21 cellular contexts compared by ENCODE assay signal in the genomic region with DNA sequence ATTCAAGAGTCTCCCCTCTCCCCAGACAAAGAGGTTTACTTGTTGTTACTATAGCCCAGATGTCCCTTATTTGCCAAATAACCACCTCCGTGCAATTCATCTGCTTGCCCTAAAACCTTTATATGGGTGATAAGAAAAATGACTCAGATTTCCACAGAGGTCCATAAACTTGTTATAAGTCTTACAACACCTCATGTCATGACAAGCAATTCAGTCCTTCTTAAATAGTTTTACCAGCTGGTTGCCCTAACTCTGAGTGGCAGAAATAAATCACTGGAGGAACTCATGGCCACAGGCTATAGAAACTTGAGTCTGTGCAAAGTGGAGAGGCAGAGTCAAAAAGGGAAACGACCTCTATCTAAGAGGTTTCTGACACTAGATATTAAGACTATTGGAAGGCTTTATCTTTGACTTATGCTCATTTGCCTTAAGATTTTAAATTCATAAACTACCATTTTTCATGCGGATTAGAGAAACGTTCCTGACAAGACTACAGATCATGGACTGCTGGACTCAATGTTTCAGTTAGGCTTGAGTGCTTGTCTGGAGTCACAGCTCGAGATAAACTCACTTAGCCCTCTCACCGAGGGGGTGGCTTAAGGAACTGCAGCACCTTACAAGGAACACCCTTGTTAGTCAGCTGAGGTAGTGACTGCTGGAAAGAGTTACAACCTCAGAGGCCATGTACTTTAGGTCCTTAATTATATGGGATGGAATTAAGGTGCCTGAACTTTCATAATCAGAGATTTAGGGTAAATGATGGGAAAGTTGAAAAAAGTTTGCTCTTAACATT.
DNase-seq lines count a peak whose midpoint lies in the region; ATAC-seq and TF ChIP-seq lines count a peak whose summit lies in the region.
"Had no signal": no experiment of that assay in that cellular context is flagged by ENCODE, and none has a peak within 500 bp of the region (broad histone marks: within the 10 kb centered on the region; RNA-seq: fewer than 3 reads in every experiment).

No MANE protein-coding gene starts in this region.

- H3K4me2 ChIP-seq in PC-3 (ENCODE audit: low read length): no peak overlapping the region
- H3K4me2 ChIP-seq: BLaER1, GM23338, KMS-11 had no signal

- H3K9me3 ChIP-seq in HEK293 (ENCODE audit: control insufficient read depth, insufficient read depth, low read depth, low read length) (no peaks in the 10 kb centered on the region), PC-3 (ENCODE audit: low read length) (no peaks in the 10 kb centered on the region), psoas muscle (no peaks in the 10 kb centered on the region)
- H3K9me3 ChIP-seq: BLaER1, MG63, SJCRH30 had no signal

- no peak for TF ChIP-seq CTCF in HEK293 (tag by site-specific recombination; IDR thresholded peaks at IDR 0.05)
- TF ChIP-seq CTCF in PC-3 (conservative IDR thresholded peaks at IDR 0.05; ENCODE audit: low read depth, low read length): no peak
- no peak for TF ChIP-seq CTCF in foreskin keratinocyte (conservative IDR thresholded peaks at IDR 0.05)
- no peak for TF ChIP-seq CTCF in psoas muscle (IDR thresholded peaks at IDR 0.05)

- no peak overlapping the region for H2AFZ ChIP-seq in PC-3 (ENCODE audit: low read length)
- H2AFZ ChIP-seq: GM23338 had no signal

- CTCF ChIA-PET in HEK293 (lab: Yijun Ruan, JAX): no interaction called here
- CTCF ChIA-PET in PC-3 (lab: Charles Lee): no interaction called here

- no TSS peak for BruUV-seq in PC-3 (replicated peaks; lab: Mats Ljungman, UMichigan)

- ATAC-seq in PC-3 (peak; percentile 45), foreskin keratinocyte (peak; percentile 21), psoas muscle (peak; percentile 56 to 80 (median 74))
- ATAC-seq: CD8-positive, alpha-beta T cell; GM23338; HCT116 had no signal

- H3K4me3 ChIP-seq in HEK293 (ENCODE audit: low read depth, low read length) (no peak overlapping the region), PC-3 (ENCODE audit: low read length) (no peak overlapping the region), psoas muscle (no peak overlapping the region)
- H3K4me3 ChIP-seq: BLaER1, GM23338, MG63, SJCRH30 had no signal

- no peaks in the 10 kb centered on the region for H4K20me1 ChIP-seq in PC-3 (ENCODE audit: low read length)
- H4K20me1 ChIP-seq: BLaER1 had no signal

- intact Hi-C loops in PC-3 (cut with micrococcal nuclease): no loop called here
- intact Hi-C loops in psoas muscle (cut with DNase I): no loop called here

- no peaks in the 10 kb centered on the region for H3K79me2 ChIP-seq in PC-3 (ENCODE audit: low read length)

- no peaks in the 10 kb centered on the region for H3F3A ChIP-seq in PC-3 (ENCODE audit: low read length, unreplicated experiment)

- H3K9ac ChIP-seq in PC-3 (ENCODE audit: low read length): no peak overlapping the region
- H3K9ac ChIP-seq: BLaER1, KMS-11 had no signal

- POLR2A ChIA-PET in HEK293 (lab: Yijun Ruan, JAX): interaction anchor here (1.0 kb wide), 1 partner anchor 8 kb away, joined by 3 read pairs; no protein-coding TSS in a partner anchor
- POLR2A ChIA-PET in PC-3 (lab: Charles Lee; ENCODE audit: unreplicated experiment): no interaction called here

- peak; percentile 15 for DNase-seq in PC-3
- peak in 1 of 2 donors; percentile 36 for DNase-seq in foreskin keratinocyte
- DNase-seq in psoas muscle: no peak
- DNase-seq in NCI-H1436 (lab: John Stamatoyannopoulos, UW): no peak
- DNase-seq in cerebellum (ENCODE audit: low spot score): no peak
- no peak for DNase-seq in activated T-cell treated with anti-CD3 and anti-CD28 coated beads for 4 hours
- no peak for DNase-seq in ecto neural progenitor cell (ENCODE audit: low spot score)
- DNase-seq: CD8-positive, alpha-beta T cell; DMS79; GDM1; MG63; NCI-H1092 treated with DMSO at 0.1 percent for 48 hours; NCI-H1694 treated with DMSO at 0.1 percent for 48 hours; NCI-H526 treated with DMSO at 0.1 percent for 48 hours; NK-92 treated with Interleukin-12 subunit alpha and Interleukin-12 subunit beta, amount 100 ng/mL, for 24 hours; SJCRH30 had no signal

- H3K4me1 ChIP-seq in HEK293 (ENCODE audit: control insufficient read depth, insufficient read depth, low read length) (peaks cover 4% of the 10 kb centered on the region), PC-3 (ENCODE audit: insufficient read depth, low read length) (no peaks in the 10 kb centered on the region), foreskin keratinocyte (no peaks in the 10 kb centered on the region), psoas muscle (peaks cover 17% of the 10 kb centered on the region)
- H3K4me1 ChIP-seq: SJCRH30 had no signal

- H3K27me3 ChIP-seq in PC-3 (ENCODE audit: low read length) (no peaks in the 10 kb centered on the region), foreskin keratinocyte (peaks cover 3% of the 10 kb centered on the region), psoas muscle (ENCODE audit: insufficient read depth in 3 of 3, low read length in 2 of 3) (no peaks in the 10 kb centered on the region)
- H3K27me3 ChIP-seq: BLaER1, MG63 had no signal

- WGBS in psoas muscle, 3 donors: 46 to 62% (median 47%) methylated on average over 6 of the region's 6 CpGs

- H3K27ac ChIP-seq in HEK293 (ENCODE audit: extremely low read depth, low read depth, low read length): peak overlapping the region; percentile 19; the same call in 1 of the 2 replicates
- no peak overlapping the region for H3K27ac ChIP-seq in PC-3 (ENCODE audit: low read length)
- H3K27ac ChIP-seq in foreskin keratinocyte: no peak overlapping the region
- peak overlapping the region; percentile 78 for H3K27ac ChIP-seq in psoas muscle
- H3K27ac ChIP-seq: BLaER1, KMS-11, SJCRH30 had no signal

- H3K36me3 ChIP-seq in HEK293 (ENCODE audit: control insufficient read depth in 2 of 2, insufficient read depth in 1 of 2, low read length in 2 of 2) (no peaks in the 10 kb centered on the region), PC-3 (ENCODE audit: low read depth, low read length) (no peaks in the 10 kb centered on the region), psoas muscle (ENCODE audit: insufficient read depth in 1 of 2, low read depth in 1 of 2) (no peaks in the 10 kb centered on the region)
- H3K36me3 ChIP-seq: BLaER1, MG63, SJCRH30 had no signal

- no peaks in the 10 kb centered on the region; the same call in 1 of the 2 replicates for H3K9me2 ChIP-seq in PC-3 (replicated peaks; ENCODE audit: low read length)

TF ChIP-seq in HEK293, 187 proteins besides CTCF, POLR2A, EP300 and RAD21 (continues in another document):
- no peak for TF ChIP-seq ZNF560 (tag by site-specific recombination; IDR thresholded peaks at IDR 0.05; ENCODE audit: borderline replicate concordance)
- TF ChIP-seq ZNF132 (tag by site-specific recombination; IDR thresholded peaks at IDR 0.05; ENCODE audit: borderline replicate concordance): no peak
- TF ChIP-seq ZNF23 (tag by site-specific recombination; IDR thresholded peaks at IDR 0.05; ENCODE audit: borderline replicate concordance): no peak
- no peak for TF ChIP-seq ZNF776 (tag by site-specific recombination; IDR thresholded peaks at IDR 0.05; ENCODE audit: borderline replicate concordance)
- TF ChIP-seq ZNF391 (tag by site-specific recombination; IDR thresholded peaks at IDR 0.05; ENCODE audit: borderline replicate concordance, low read depth): no peak
- peak; percentile 54; the same call in 1 of the 2 replicates for TF ChIP-seq OSR2 (tag by site-specific recombination; IDR thresholded peaks at IDR 0.05)
- TF ChIP-seq ZNF549 (tag by site-specific recombination; IDR thresholded peaks at IDR 0.05): no peak
- TF ChIP-seq ZNF426 (tag by site-specific recombination; IDR thresholded peaks at IDR 0.05): no peak
- TF ChIP-seq ZNF24 (tag by site-specific recombination; IDR thresholded peaks at IDR 0.05): no peak
- TF ChIP-seq, protein P1, sequence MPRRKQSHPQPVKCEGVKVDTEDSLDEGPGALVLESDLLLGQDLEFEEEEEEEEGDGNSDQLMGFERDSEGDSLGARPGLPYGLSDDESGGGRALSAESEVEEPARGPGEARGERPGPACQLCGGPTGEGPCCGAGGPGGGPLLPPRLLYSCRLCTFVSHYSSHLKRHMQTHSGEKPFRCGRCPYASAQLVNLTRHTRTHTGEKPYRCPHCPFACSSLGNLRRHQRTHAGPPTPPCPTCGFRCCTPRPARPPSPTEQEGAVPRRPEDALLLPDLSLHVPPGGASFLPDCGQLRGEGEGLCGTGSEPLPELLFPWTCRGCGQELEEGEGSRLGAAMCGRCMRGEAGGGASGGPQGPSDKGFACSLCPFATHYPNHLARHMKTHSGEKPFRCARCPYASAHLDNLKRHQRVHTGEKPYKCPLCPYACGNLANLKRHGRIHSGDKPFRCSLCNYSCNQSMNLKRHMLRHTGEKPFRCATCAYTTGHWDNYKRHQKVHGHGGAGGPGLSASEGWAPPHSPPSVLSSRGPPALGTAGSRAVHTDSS (tag by site-specific recombination; IDR thresholded peaks at IDR 0.05): no peak
- no peak for TF ChIP-seq ZNF266 (tag by site-specific recombination; IDR thresholded peaks at IDR 0.05; ENCODE audit: low read depth)
- TF ChIP-seq ZNF223 (tag by site-specific recombination; IDR thresholded peaks at IDR 0.05): no peak
- no peak for TF ChIP-seq ZNF146 (tag by site-specific recombination; IDR thresholded peaks at IDR 0.05)
- TF ChIP-seq, protein P2, sequence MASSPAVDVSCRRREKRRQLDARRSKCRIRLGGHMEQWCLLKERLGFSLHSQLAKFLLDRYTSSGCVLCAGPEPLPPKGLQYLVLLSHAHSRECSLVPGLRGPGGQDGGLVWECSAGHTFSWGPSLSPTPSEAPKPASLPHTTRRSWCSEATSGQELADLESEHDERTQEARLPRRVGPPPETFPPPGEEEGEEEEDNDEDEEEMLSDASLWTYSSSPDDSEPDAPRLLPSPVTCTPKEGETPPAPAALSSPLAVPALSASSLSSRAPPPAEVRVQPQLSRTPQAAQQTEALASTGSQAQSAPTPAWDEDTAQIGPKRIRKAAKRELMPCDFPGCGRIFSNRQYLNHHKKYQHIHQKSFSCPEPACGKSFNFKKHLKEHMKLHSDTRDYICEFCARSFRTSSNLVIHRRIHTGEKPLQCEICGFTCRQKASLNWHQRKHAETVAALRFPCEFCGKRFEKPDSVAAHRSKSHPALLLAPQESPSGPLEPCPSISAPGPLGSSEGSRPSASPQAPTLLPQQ (tag by site-specific recombination; IDR thresholded peaks at IDR 0.05): peak; percentile 19; the same call in 1 of the 2 replicates
- TF ChIP-seq ZNF324 (tag by site-specific recombination; IDR thresholded peaks at IDR 0.05): no peak
- peak; percentile 92 for TF ChIP-seq FEZF1 (tag by site-specific recombination; IDR thresholded peaks at IDR 0.05)

Comparison
In these comparisons a context has a peak if more than half of its experiments do, and no peak if none do; other contexts are left out.
1. H3K27ac ChIP-seq: peak in HEK293 (single experiment) and psoas muscle (single experiment); none in PC-3 (single experiment) and foreskin keratinocyte (single experiment).
2. ATAC-seq: peak in every context shown above with its lines; median percentile 74 in psoas muscle; 45 in PC-3; 21 in foreskin keratinocyte.